In genomic region chr1:235841938-235842545, GRCh38 we compare ENCODE assay signal across 9 cellular contexts. TPM values are rescaled to one million over a fixed set of nuclear protein-coding genes. Genes with fewer than 3 reads are reported as not detected.
DNase-seq lines count a peak whose midpoint lies in the region; ATAC-seq lines count a peak whose summit lies in the region.
"Had no signal": no experiment of that assay in that cellular context is flagged by ENCODE, and none has a peak within 500 bp of the region (broad histone marks: within the 10 kb centered on the region; RNA-seq: fewer than 3 reads in every experiment).

No MANE protein-coding gene starts in this region.

- peak overlapping the region; percentile 53 for H3K4me2 ChIP-seq in Karpas-422 (ENCODE audit: low read depth, low read length, poor library complexity, severe bottlenecking)

- H3K4me3 ChIP-seq in Karpas-422 (ENCODE audit: low read length), result no peak overlapping the region
- H3K4me3 ChIP-seq: thoracic aorta had no signal

- peaks cover 45% of the 10 kb centered on the region for H3K4me1 Mint-ChIP-seq in activated naive CD4-positive, alpha-beta T cell treated with anti-CD3 and anti-CD28 coated beads, Interleukin-2, amount 50 U/mL, for 24 hours
- peaks cover 57% of the 10 kb centered on the region for H3K4me1 Mint-ChIP-seq in stimulated activated effector memory CD8-positive, alpha-beta T cell treated with anti-CD3 and anti-CD28 coated beads, Interleukin-12 subunit alpha, Interleukin-12 subunit beta, amount 100 ng/mL, for 72 hours

- H3K9ac ChIP-seq in Karpas-422 (ENCODE audit: low read length), result peak overlapping the region; percentile 16

- no peaks in the 10 kb centered on the region for H3K9me2 ChIP-seq in Karpas-422 (replicated peaks; ENCODE audit: insufficient read depth, low read length)

- DNase-seq in activated naive CD4-positive, alpha-beta T cell treated with anti-CD3 and anti-CD28 coated beads, Interleukin-2, amount 50 U/mL, for 16 hours, result no peak
- DNase-seq in Karpas-422, result no peak
- DNase-seq in stimulated activated effector memory CD8-positive, alpha-beta T cell treated with anti-CD3 and anti-CD28 coated beads, Interleukin-12 subunit alpha, Interleukin-12 subunit beta, amount 100 ng/mL, for 72 hours (ENCODE audit: low spot score in 2 of 2), result no peak
- DNase-seq in NCI-H2196 (lab: John Stamatoyannopoulos, UW; ENCODE audit: unreplicated experiment), result no peak
- no peak for DNase-seq in mesenteric fat pad (ENCODE audit: low spot score)
- DNase-seq in NCI-H128 (lab: John Stamatoyannopoulos, UW; ENCODE audit: unreplicated experiment), result no peak

- no peaks in the 10 kb centered on the region for H4K20me1 ChIP-seq in Karpas-422 (ENCODE audit: insufficient read depth, low read depth, low read length)

- peaks cover 13% of the 10 kb centered on the region for H3K4me1 ChIP-seq in Karpas-422 (ENCODE audit: low read length)

- peaks cover 3% of the 10 kb centered on the region for H3K9me3 Mint-ChIP-seq in activated naive CD4-positive, alpha-beta T cell treated with anti-CD3 and anti-CD28 coated beads, Interleukin-2, amount 50 U/mL, for 24 hours
- H3K9me3 Mint-ChIP-seq in stimulated activated effector memory CD8-positive, alpha-beta T cell treated with anti-CD3 and anti-CD28 coated beads, Interleukin-12 subunit alpha, Interleukin-12 subunit beta, amount 100 ng/mL, for 72 hours, result peaks cover 3% of the 10 kb centered on the region

- H3K36me3 ChIP-seq in Karpas-422 (ENCODE audit: insufficient read depth, low read length), result no peaks in the 10 kb centered on the region
- H3K36me3 ChIP-seq: thoracic aorta had no signal

- peak overlapping the region; percentile 10 for H3K27ac Mint-ChIP-seq in activated naive CD4-positive, alpha-beta T cell treated with anti-CD3 and anti-CD28 coated beads, Interleukin-2, amount 50 U/mL, for 24 hours
- peak overlapping the region; percentile 9 for H3K27ac Mint-ChIP-seq in stimulated activated effector memory CD8-positive, alpha-beta T cell treated with anti-CD3 and anti-CD28 coated beads, Interleukin-12 subunit alpha, Interleukin-12 subunit beta, amount 100 ng/mL, for 72 hours

- H3K4me3 Mint-ChIP-seq in activated naive CD4-positive, alpha-beta T cell treated with anti-CD3 and anti-CD28 coated beads, Interleukin-2, amount 50 U/mL, for 24 hours, result no peak overlapping the region
- H3K4me3 Mint-ChIP-seq in stimulated activated effector memory CD8-positive, alpha-beta T cell treated with anti-CD3 and anti-CD28 coated beads, Interleukin-12 subunit alpha, Interleukin-12 subunit beta, amount 100 ng/mL, for 72 hours, result no peak overlapping the region

- H3K27me3 ChIP-seq in Karpas-422 (ENCODE audit: low read length), result no peaks in the 10 kb centered on the region

- H3K36me3 Mint-ChIP-seq in activated naive CD4-positive, alpha-beta T cell treated with anti-CD3 and anti-CD28 coated beads, Interleukin-2, amount 50 U/mL, for 24 hours, result peaks cover 10% of the 10 kb centered on the region
- peaks cover 30% of the 10 kb centered on the region for H3K36me3 Mint-ChIP-seq in stimulated activated effector memory CD8-positive, alpha-beta T cell treated with anti-CD3 and anti-CD28 coated beads, Interleukin-12 subunit alpha, Interleukin-12 subunit beta, amount 100 ng/mL, for 72 hours

- H3K79me2 ChIP-seq in Karpas-422 (ENCODE audit: low read length), result no peaks in the 10 kb centered on the region

- no peak overlapping the region; the same call in 1 of the 2 replicates for H3K27ac ChIP-seq in Karpas-422 (ENCODE audit: low read length)
- H3K27ac ChIP-seq: thoracic aorta had no signal

- H3K9me3 ChIP-seq in Karpas-422 (ENCODE audit: low read length), result no peaks in the 10 kb centered on the region
- H3K9me3 ChIP-seq: thoracic aorta had no signal

- H3K27me3 Mint-ChIP-seq in activated naive CD4-positive, alpha-beta T cell treated with anti-CD3 and anti-CD28 coated beads, Interleukin-2, amount 50 U/mL, for 24 hours, result no peaks in the 10 kb centered on the region

- peak; percentile 58 for ATAC-seq in GM21825 (IDR thresholded peaks at IDR 0.05; ENCODE audit: unreplicated experiment)
- ATAC-seq in stimulated activated effector memory CD8-positive, alpha-beta T cell treated with anti-CD3 and anti-CD28 coated beads, Interleukin-12 subunit alpha, Interleukin-12 subunit beta, amount 100 ng/mL, for 72 hours, result no peak

- no peak overlapping the region; the same call in 1 of the 2 replicates for H2AFZ ChIP-seq in Karpas-422 (ENCODE audit: low read length)

RNA-seq across cellular contexts. Expression of gene LYST, which starts 24.7 kb away (rescaled TPM):
- 4.8 and 7.8 TPM in 2 replicates for total RNA-seq in Karpas-422 (2014; rRNA removed; shearing (Covaris generic); ENCODE audit: low replicate concordance)
- 38.5 TPM for total RNA-seq in mesenteric fat pad
